In the genomic region with DNA sequence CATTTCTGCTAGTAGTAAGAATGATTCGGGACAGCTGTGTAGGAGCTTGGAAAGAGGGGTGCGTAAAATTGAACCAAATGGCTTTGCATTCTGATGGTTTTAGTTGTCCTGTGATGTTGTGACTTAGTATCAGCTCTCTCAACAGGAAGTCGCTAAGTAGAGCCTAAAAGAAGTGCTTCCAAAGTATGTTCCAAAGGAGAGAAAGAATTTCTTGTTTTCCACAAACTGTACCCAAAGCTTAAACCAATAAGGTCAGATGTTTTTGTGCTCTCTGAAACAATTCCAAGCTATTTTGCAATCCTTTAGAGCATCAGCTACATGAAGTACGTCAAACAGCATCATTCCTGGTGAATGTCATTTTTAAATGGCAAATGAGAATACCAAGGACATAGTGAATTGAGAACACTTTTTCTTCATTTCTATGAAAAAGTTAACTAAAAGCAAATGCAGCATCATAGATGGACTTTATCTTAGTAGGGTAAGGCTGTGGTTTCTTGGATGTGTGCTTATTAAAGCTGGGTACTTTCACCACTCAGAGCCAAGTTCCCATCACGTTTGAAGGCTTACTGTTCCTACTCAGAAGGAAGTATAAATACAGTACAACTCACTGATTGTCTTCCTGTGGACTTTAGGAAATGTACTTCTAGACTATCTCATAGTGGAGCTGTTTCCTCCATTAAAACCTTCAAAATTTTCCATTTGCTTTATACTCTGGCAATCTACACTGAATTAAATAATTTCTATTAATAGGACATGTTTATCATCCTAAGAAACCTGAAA, we compare ENCODE assay signal across 14 cellular contexts.
DNase-seq lines count a peak whose midpoint lies in the region; ATAC-seq and TF ChIP-seq lines count a peak whose summit lies in the region.
"Had no signal": no experiment of that assay in that cellular context is flagged by ENCODE, and none has a peak within 500 bp of the region (broad histone marks: within the 10 kb centered on the region; RNA-seq: fewer than 3 reads in every experiment).

No MANE protein-coding gene starts in this region.

- peak overlapping the region; percentile 7; the same call in 1 of the 2 replicates for H3K27ac Mint-ChIP-seq in HFFc6
- H3K27ac Mint-ChIP-seq: CD4-positive, alpha-beta T cell; dendritic cell treated with granulocyte-macrophage colony-stimulating factor and Interleukin-4, amounts not matched to agents 40 ng/mL and 50 ng/mL, for 4 days had no signal

- peaks cover 17% of the 10 kb centered on the region for H3K36me3 Mint-ChIP-seq in HFFc6 (ENCODE audit: low read depth)

- no peak for TF ChIP-seq EP300 in stomach (IDR thresholded peaks at IDR 0.05)

- ATAC-seq in lower lobe of right lung (peak; percentile 47 to 66), GM21381 (IDR thresholded peaks at IDR 0.05; ENCODE audit: unreplicated experiment) (no peak)

- H3K27me3 Mint-ChIP-seq in HFFc6 (ENCODE audit: insufficient read depth), result no peaks in the 10 kb centered on the region; the same call in 1 of the 2 replicates
- H3K27me3 Mint-ChIP-seq: dendritic cell treated with granulocyte-macrophage colony-stimulating factor and Interleukin-4, amounts not matched to agents 40 ng/mL and 50 ng/mL, for 4 days had no signal

- TF ChIP-seq POLR2A in esophagus squamous epithelium (IDR thresholded peaks at IDR 0.05) (no peak), stomach (IDR thresholded peaks at IDR 0.05) (no peak)

- peaks cover 29% of the 10 kb centered on the region for H3K4me1 Mint-ChIP-seq in HFFc6 (ENCODE audit: low read depth)

- TF ChIP-seq CTCF in HFFc6 (IDR thresholded peaks at IDR 0.05) (no peak), esophagus squamous epithelium (IDR thresholded peaks at IDR 0.05) (no peak), lower lobe of right lung (IDR thresholded peaks at IDR 0.05) (no peak), stomach (IDR thresholded peaks at IDR 0.05) (no peak)

- H3K4me3 ChIP-seq in esophagus squamous epithelium (no peak overlapping the region), lower lobe of right lung (no peak overlapping the region), stomach (no peak overlapping the region)

- 63 to 69% methylated on average over 5 of the region's 5 CpGs for whole genome bisulfite sequencing in esophagus squamous epithelium, 2 donors
- WGBS in stomach, 5 donors, result 60 to 74% (median 64%) methylated on average over 5 of the region's 5 CpGs

- peaks cover 0 to 9% (median 0%) of the 10 kb centered on the region in 3 donors for H3K36me3 ChIP-seq in esophagus squamous epithelium
- H3K36me3 ChIP-seq in lower lobe of right lung, result no peaks in the 10 kb centered on the region
- H3K36me3 ChIP-seq in stomach, result no peaks in the 10 kb centered on the region

- H3K9me3 ChIP-seq in esophagus squamous epithelium (peaks cover 0 to 11% (median 0%) of the 10 kb centered on the region in 3 donors), lower lobe of right lung (peaks cover 10% of the 10 kb centered on the region), stomach (peaks cover 0 to 5% (median 0%) of the 10 kb centered on the region in 4 donors)

- intact Hi-C loops in esophagus squamous epithelium (cut with DNase I), result no loop called here
- intact Hi-C loops in lower lobe of right lung (cut with DNase I), result no loop called here
- intact Hi-C loops in stomach (cut with DNase I; ENCODE audit: low total_unique reads), result no loop called here

- peak overlapping the region; percentile 6 to 86 (median 76) for H3K27ac ChIP-seq in esophagus squamous epithelium
- peak overlapping the region; percentile 57 for H3K27ac ChIP-seq in lower lobe of right lung
- H3K27ac ChIP-seq in stomach, result peak overlapping the region; percentile 64 to 82 (median 72)

- no peak overlapping the region for H3K4me3 Mint-ChIP-seq in HFFc6
- H3K4me3 Mint-ChIP-seq: CD4-positive, alpha-beta T cell; dendritic cell treated with granulocyte-macrophage colony-stimulating factor and Interleukin-4, amounts not matched to agents 40 ng/mL and 50 ng/mL, for 4 days had no signal

- peaks cover 12% of the 10 kb centered on the region; the same call in 1 of the 2 replicates for H3K9me3 Mint-ChIP-seq in HFFc6

- DNase-seq in HFFc6, result peak; percentile 6
- DNase-seq in esophagus squamous epithelium (lab: John Stamatoyannopoulos, UW), result no peak
- DNase-seq in lower lobe of right lung, result no peak
- DNase-seq in stomach, result no peak
- no peak for DNase-seq in kidney tubule cell (ENCODE audit: low spot score)
- DNase-seq in NCI-H2227 treated with DMSO at 0.1 percent for 48 hours (lab: John Stamatoyannopoulos, UW), result no peak
- no peak for DNase-seq in NCI-H1436 treated with DMSO at 0.1 percent for 48 hours (lab: John Stamatoyannopoulos, UW)
- DNase-seq: activated gamma-delta T cell treated with Interleukin-2 at 50 U/mL for 16 hours; CD4-positive, alpha-beta T cell; NCI-H1417 treated with DMSO at 0.1 percent for 48 hours; NK-92 treated with Interleukin-12 subunit alpha and Interleukin-12 subunit beta, amount 100 ng/mL, for 24 hours; SW 1271 had no signal

- H3K4me1 ChIP-seq in esophagus squamous epithelium (peaks cover 0 to 35% (median 15%) of the 10 kb centered on the region in 3 donors), lower lobe of right lung (no peaks in the 10 kb centered on the region), stomach (peaks cover 0 to 22% (median 8%) of the 10 kb centered on the region in 4 donors)

- H3K27me3 ChIP-seq in esophagus squamous epithelium (no peaks in the 10 kb centered on the region), lower lobe of right lung (ENCODE audit: low read depth) (no peaks in the 10 kb centered on the region), stomach (no peaks in the 10 kb centered on the region)
